ENCODE assay signal across 1 cellular context in the genomic region with DNA sequence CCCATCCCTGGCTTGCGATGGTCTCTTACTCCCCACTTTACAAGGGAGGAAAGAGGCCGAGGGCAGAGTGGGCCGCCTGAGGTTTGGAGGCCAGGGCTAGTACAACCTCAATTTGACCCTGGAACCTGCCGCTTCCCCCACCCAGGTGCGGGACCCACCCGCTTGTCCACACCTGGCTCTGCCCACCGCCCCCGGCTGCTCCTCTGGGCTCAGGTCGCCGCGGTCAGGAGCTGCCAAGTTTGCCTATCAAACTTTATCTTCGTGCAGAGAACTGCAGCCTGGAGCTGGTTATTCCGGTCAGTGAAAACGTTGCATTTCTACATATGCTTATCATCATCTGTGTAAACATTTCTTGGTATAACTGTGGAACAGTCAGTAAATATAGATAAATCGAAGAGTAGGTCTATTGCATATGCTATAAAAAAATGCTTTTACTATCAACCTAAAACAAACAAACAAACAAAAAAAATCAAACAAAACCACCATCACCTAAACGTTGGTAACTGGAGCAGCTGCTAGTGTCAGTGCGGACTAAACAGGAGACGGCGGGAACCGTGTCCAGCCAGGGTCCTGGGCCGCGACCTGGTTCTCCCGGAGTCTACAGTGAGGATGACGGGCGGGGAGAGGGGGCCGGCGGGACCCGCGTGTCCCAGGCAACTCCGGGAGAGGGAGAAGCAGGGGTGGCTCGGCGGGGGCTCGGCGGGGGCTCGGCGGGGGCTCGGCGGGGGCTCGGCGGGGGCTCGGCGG.
TF ChIP-seq lines count a peak whose summit lies in the region.

No MANE protein-coding gene starts in this region.

TF ChIP-seq in K562, 482 proteins besides CTCF, POLR2A, EP300 and RAD21 (continued from another document and continues in another):
- TF ChIP-seq ZNF407 (IDR thresholded peaks at IDR 0.05; ENCODE audit: low read depth) (no peak; the same call in 1 of the 2 replicates), CHCHD3 (CRISPR knock-in tag; IDR thresholded peaks at IDR 0.05) (no peak), IRF9 (tag; IDR thresholded peaks at IDR 0.05) (no peak), FOXM1 (IDR thresholded peaks at IDR 0.05; ENCODE audit: low read depth) (peak; percentile 53; the same call in 1 of the 2 replicates), FOXM1 (CRISPR knock-in tag; IDR thresholded peaks at IDR 0.05; ENCODE audit: low read depth) (no peak), GTF2F1 (IDR thresholded peaks at IDR 0.05; ENCODE audit: low read depth, low read length) (peak; percentile 98), L3MBTL2 (IDR thresholded peaks at IDR 0.05) (peak; percentile 39), FUS (optimal IDR thresholded peaks at IDR 0.05; ENCODE audit: low read depth, low read length) (no peak), JUND (IDR thresholded peaks at IDR 0.05; ENCODE audit: borderline replicate concordance, low read depth, low read length) (no peak), JUND (tag; IDR thresholded peaks at IDR 0.05; ENCODE audit: borderline replicate concordance, low read depth, low read length) (peak; percentile 55; the same call in 1 of the 3 replicates), ZNF431 (CRISPR knock-in tag; IDR thresholded peaks at IDR 0.05) (no peak), KLF13 (tag; IDR thresholded peaks at IDR 0.05; ENCODE audit: borderline replicate concordance, low read depth) (no peak), SMAD2 (IDR thresholded peaks at IDR 0.05; ENCODE audit: low read depth, low read length) (no peak), ZNF780A (CRISPR knock-in tag; IDR thresholded peaks at IDR 0.05) (no peak), RBBP5 (IDR thresholded peaks at IDR 0.05; ENCODE audit: borderline replicate concordance, insufficient read depth, low read length, poor library complexity, severe bottlenecking) (no peak), STAG1 (CRISPR knock-in tag; IDR thresholded peaks at IDR 0.05; ENCODE audit: borderline replicate concordance) (no peak), MYNN (IDR thresholded peaks at IDR 0.05) (peak; percentile 39; the same call in 1 of the 2 replicates), MYNN (CRISPR knock-in tag; IDR thresholded peaks at IDR 0.05) (no peak), MCM7 (IDR thresholded peaks at IDR 0.05) (no peak), BMI1 (IDR thresholded peaks at IDR 0.05; ENCODE audit: low read length) (no peak), ZNF347 (CRISPR knock-in tag; IDR thresholded peaks at IDR 0.05; ENCODE audit: low read depth) (no peak), FIP1L1 (IDR thresholded peaks at IDR 0.05; ENCODE audit: low read depth, low read length, poor library complexity, severe bottlenecking) (no peak), CBFB (CRISPR knock-in tag; IDR thresholded peaks at IDR 0.05) (no peak), ZNF175 (CRISPR knock-in tag; IDR thresholded peaks at IDR 0.05; ENCODE audit: low read depth) (no peak), STAT5B (CRISPR knock-in tag; IDR thresholded peaks at IDR 0.05) (no peak), SAP30 (IDR thresholded peaks at IDR 0.05; ENCODE audit: borderline replicate concordance, insufficient read depth, low read depth, low read length, poor library complexity, severe bottlenecking) (no peak), PREB (CRISPR knock-in tag; IDR thresholded peaks at IDR 0.05) (no peak), NBN (IDR thresholded peaks at IDR 0.05; ENCODE audit: low read depth) (peak; percentile 94), ZNF436 (CRISPR knock-in tag; IDR thresholded peaks at IDR 0.05) (no peak; the same call in 1 of the 2 replicates), ARID2 (IDR thresholded peaks at IDR 0.05) (no peak), ZFP91 (CRISPR knock-in tag; IDR thresholded peaks at IDR 0.05) (no peak)
- TF ChIP-seq, protein P1, sequence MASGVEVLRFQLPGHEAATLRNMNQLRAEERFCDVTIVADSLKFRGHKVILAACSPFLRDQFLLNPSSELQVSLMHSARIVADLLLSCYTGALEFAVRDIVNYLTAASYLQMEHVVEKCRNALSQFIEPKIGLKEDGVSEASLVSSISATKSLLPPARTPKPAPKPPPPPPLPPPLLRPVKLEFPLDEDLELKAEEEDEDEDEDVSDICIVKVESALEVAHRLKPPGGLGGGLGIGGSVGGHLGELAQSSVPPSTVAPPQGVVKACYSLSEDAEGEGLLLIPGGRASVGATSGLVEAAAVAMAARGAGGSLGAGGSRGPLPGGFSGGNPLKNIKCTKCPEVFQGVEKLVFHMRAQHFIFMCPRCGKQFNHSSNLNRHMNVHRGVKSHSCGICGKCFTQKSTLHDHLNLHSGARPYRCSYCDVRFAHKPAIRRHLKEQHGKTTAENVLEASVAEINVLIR (CRISPR knock-in tag; IDR thresholded peaks at IDR 0.05) = no peak
- TF ChIP-seq, protein P2, sequence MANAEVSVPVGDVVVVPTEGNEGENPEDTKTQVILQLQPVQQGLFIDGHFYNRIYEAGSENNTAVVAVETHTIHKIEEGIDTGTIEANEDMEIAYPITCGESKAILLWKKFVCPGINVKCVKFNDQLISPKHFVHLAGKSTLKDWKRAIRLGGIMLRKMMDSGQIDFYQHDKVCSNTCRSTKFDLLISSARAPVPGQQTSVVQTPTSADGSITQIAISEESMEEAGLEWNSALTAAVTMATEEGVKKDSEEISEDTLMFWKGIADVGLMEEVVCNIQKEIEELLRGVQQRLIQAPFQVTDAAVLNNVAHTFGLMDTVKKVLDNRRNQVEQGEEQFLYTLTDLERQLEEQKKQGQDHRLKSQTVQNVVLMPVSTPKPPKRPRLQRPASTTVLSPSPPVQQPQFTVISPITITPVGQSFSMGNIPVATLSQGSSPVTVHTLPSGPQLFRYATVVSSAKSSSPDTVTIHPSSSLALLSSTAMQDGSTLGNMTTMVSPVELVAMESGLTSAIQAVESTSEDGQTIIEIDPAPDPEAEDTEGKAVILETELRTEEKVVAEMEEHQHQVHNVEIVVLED (CRISPR knock-in tag; IDR thresholded peaks at IDR 0.05) = no peak
- TF ChIP-seq, protein P3, sequence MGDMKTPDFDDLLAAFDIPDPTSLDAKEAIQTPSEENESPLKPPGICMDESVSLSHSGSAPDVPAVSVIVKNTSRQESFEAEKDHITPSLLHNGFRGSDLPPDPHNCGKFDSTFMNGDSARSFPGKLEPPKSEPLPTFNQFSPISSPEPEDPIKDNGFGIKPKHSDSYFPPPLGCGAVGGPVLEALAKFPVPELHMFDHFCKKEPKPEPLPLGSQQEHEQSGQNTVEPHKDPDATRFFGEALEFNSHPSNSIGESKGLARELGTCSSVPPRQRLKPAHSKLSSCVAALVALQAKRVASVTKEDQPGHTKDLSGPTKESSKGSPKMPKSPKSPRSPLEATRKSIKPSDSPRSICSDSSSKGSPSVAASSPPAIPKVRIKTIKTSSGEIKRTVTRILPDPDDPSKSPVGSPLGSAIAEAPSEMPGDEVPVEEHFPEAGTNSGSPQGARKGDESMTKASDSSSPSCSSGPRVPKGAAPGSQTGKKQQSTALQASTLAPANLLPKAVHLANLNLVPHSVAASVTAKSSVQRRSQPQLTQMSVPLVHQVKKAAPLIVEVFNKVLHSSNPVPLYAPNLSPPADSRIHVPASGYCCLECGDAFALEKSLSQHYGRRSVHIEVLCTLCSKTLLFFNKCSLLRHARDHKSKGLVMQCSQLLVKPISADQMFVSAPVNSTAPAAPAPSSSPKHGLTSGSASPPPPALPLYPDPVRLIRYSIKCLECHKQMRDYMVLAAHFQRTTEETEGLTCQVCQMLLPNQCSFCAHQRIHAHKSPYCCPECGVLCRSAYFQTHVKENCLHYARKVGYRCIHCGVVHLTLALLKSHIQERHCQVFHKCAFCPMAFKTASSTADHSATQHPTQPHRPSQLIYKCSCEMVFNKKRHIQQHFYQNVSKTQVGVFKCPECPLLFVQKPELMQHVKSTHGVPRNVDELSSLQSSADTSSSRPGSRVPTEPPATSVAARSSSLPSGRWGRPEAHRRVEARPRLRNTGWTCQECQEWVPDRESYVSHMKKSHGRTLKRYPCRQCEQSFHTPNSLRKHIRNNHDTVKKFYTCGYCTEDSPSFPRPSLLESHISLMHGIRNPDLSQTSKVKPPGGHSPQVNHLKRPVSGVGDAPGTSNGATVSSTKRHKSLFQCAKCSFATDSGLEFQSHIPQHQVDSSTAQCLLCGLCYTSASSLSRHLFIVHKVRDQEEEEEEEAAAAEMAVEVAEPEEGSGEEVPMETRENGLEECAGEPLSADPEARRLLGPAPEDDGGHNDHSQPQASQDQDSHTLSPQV (IDR thresholded peaks at IDR 0.05) = peak; percentile 28; the same call in 1 of the 2 replicates
- TF ChIP-seq, protein P4, sequence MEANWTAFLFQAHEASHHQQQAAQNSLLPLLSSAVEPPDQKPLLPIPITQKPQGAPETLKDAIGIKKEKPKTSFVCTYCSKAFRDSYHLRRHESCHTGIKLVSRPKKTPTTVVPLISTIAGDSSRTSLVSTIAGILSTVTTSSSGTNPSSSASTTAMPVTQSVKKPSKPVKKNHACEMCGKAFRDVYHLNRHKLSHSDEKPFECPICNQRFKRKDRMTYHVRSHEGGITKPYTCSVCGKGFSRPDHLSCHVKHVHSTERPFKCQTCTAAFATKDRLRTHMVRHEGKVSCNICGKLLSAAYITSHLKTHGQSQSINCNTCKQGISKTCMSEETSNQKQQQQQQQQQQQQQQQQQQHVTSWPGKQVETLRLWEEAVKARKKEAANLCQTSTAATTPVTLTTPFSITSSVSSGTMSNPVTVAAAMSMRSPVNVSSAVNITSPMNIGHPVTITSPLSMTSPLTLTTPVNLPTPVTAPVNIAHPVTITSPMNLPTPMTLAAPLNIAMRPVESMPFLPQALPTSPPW (CRISPR knock-in tag; IDR thresholded peaks at IDR 0.05) = peak; percentile 92
